ENCODE assay signal across 8 cellular contexts in the genomic region with DNA sequence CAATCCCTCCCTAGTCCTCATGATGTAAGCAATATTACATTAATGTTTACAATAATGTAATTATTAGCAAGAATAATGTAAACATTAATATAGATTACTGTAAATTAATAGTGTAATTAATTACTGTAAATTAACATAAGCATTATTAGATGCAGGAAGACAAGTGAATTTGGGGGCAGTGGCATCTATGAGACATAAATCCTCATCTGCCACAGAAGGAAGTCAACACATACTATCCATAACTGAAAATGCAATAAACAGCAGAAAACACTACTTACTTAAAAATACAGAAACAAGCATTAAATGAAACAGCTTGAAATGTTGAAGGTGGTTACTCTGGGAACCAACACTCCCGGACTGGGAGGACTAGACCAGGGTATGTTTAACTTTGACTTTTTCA. TPM values are rescaled to one million over a fixed set of nuclear protein-coding genes. Genes with fewer than 3 reads are reported as not detected.
DNase-seq lines count a peak whose midpoint lies in the region; ATAC-seq, FAIRE-seq and TF ChIP-seq lines count a peak whose summit lies in the region.

No MANE protein-coding gene starts in this region.

- BruUV-seq in IMR-90 (replicated peaks; lab: Mats Ljungman, UMichigan) (no TSS peak), MCF 10A (replicated peaks; lab: Mats Ljungman, UMichigan) (no TSS peak)

- TF ChIP-seq CTCF in IMR-90 (conservative IDR thresholded peaks at IDR 0.05; ENCODE audit: low read depth, low read length) (no peak), MCF 10A (IDR thresholded peaks at IDR 0.05; ENCODE audit: unreplicated experiment) (no peak)

- H3K79me2 ChIP-seq in ACC112 (ENCODE audit: control insufficient read depth, insufficient read depth, low read length, unreplicated experiment), result peaks cover 23% of the 10 kb centered on the region

- H3K56ac ChIP-seq in IMR-90 (ENCODE audit: extremely low read depth, insufficient read depth, low read length), result peak overlapping the region; percentile 72; the same call in 1 of the 2 replicates

- H3K36me3 ChIP-seq in ACC112 (ENCODE audit: insufficient read depth, low read length), result peaks cover 6% of the 10 kb centered on the region; the same call in 1 of the 2 replicates
- no peaks in the 10 kb centered on the region for H3K36me3 ChIP-seq in IMR-90 (ENCODE audit: control insufficient read depth, insufficient read depth, low read length)
- peaks cover under 1 to 4% of the 10 kb centered on the region in 2 donors for H3K36me3 ChIP-seq in muscle layer of duodenum (ENCODE audit: control insufficient read depth in 1 of 2, insufficient read depth in 2 of 2, low read length in 2 of 2)

- peak overlapping the region; percentile 60 to 95; a peak in 3 of 4 replicates for H4K8ac ChIP-seq in IMR-90 (ENCODE audit: low read depth in 2 of 2, low read length in 2 of 2)

- DNase-seq in IMR-90 (no peak), MCF 10A (ENCODE audit: unreplicated experiment) (peak; percentile 2), HuH-7 (ENCODE audit: low spot score) (no peak), frontal cortex (ENCODE audit: low spot score in 2 of 2) (no peak)

- H2AK9ac ChIP-seq in IMR-90 (replicated peaks; ENCODE audit: low read depth, low read length, poor library complexity), result no peak overlapping the region

- H3K4me3 ChIP-seq in ACC112 (ENCODE audit: low read depth, low read length) (peak overlapping the region; percentile 97), IMR-90 (ENCODE audit: insufficient read depth, low read depth, low read length) (peak overlapping the region; percentile 80; the same call in 1 of the 2 replicates), muscle layer of duodenum (ENCODE audit: low read depth in 1 of 2, low read length in 2 of 2) (peak overlapping the region; percentile 86 to 96)

- CTCF ChIA-PET in IMR-90 (lab: Yijun Ruan, JAX), result interaction anchor here (0.6 to 0.7 kb wide), 2 partner anchors 9 to 92 kb away, joined by 3 to 7 read pairs; no protein-coding TSS in a partner anchor
- CTCF ChIA-PET in MCF 10A (lab: Yijun Ruan, JAX), result interaction anchor here (0.6 to 1.5 kb wide), 6 partner anchors 10 to 571 kb away, joined by 3 to 4 read pairs (median 3); no protein-coding TSS in a partner anchor

- H3K79me1 ChIP-seq in IMR-90 (ENCODE audit: low read depth in 1 of 2, low read length in 2 of 2), result peaks cover 11 to 24% of the 10 kb centered on the region in 2 experiments

- H2AK5ac ChIP-seq in IMR-90 (ENCODE audit: low read depth, low read length), result no peak overlapping the region

- peak overlapping the region; percentile 56; the same call in 1 of the 2 replicates for H3K9ac ChIP-seq in IMR-90 (ENCODE audit: low read depth, low read length)

- in situ Hi-C loops in IMR-90 (cut with MboI; ENCODE audit: low sequenced_read_pairs), result no loop called here

- H3K36me3 Mint-ChIP-seq in MCF 10A (ENCODE audit: insufficient read depth, unreplicated experiment), result no peaks in the 10 kb centered on the region

- peak overlapping the region; percentile 87 for H3K27ac Mint-ChIP-seq in MCF 10A (ENCODE audit: low read depth, unreplicated experiment)

- H3K9me3 ChIP-seq in IMR-90 (ENCODE audit: control insufficient read depth, insufficient read depth, low read length) (no peaks in the 10 kb centered on the region), muscle layer of duodenum (ENCODE audit: control insufficient read depth in 1 of 2, low read length in 2 of 2) (no peaks in the 10 kb centered on the region)

- H2AFZ ChIP-seq in ACC112 (ENCODE audit: low read length, unreplicated experiment) (peak overlapping the region; percentile 99), IMR-90 (replicated peaks; ENCODE audit: low read length, poor library complexity) (peak overlapping the region; percentile 100)

- peak overlapping the region; percentile 85; the same call in 1 of the 2 replicates for H3K23ac ChIP-seq in IMR-90 (ENCODE audit: low read depth, low read length)

- H3K9me1 ChIP-seq in IMR-90 (ENCODE audit: insufficient read depth, low read length), result no peaks in the 10 kb centered on the region

- no peaks in the 10 kb centered on the region for H4K20me1 ChIP-seq in IMR-90 (ENCODE audit: insufficient read depth, low read length)

- no peaks in the 10 kb centered on the region for H3K27me3 Mint-ChIP-seq in MCF 10A (ENCODE audit: insufficient read depth, unreplicated experiment)

- intact Hi-C loops in IMR-90 (cut with micrococcal nuclease) (loop anchor here (5.0 kb wide), 1 partner anchor 654 kb away; a partner anchor contains a TSS), MCF 10A (cut with micrococcal nuclease) (loop anchor here (10.0 kb wide), 2 partner anchors 142 to 1352 kb away; a partner anchor contains a TSS)

- H3K4me1 ChIP-seq in ACC112 (ENCODE audit: control insufficient read depth, insufficient read depth, low read length, unreplicated experiment) (peaks cover 9% of the 10 kb centered on the region), IMR-90 (ENCODE audit: control insufficient read depth, insufficient read depth, low read length) (peaks cover 2% of the 10 kb centered on the region; the same call in 1 of the 2 replicates), muscle layer of duodenum (ENCODE audit: control insufficient read depth in 1 of 2, insufficient read depth in 2 of 2, low read length in 2 of 2) (peaks cover 5 to 14% of the 10 kb centered on the region in 2 donors)

- H4K91ac ChIP-seq in IMR-90 (ENCODE audit: insufficient read depth, low read depth, low read length), result no peak overlapping the region

- H3K27me3 ChIP-seq in ACC112 (ENCODE audit: insufficient read depth, low read length) (no peaks in the 10 kb centered on the region), IMR-90 (ENCODE audit: control insufficient read depth, insufficient read depth, low read length) (no peaks in the 10 kb centered on the region), muscle layer of duodenum (ENCODE audit: low read depth, low read length) (no peaks in the 10 kb centered on the region)

- no peak for TF ChIP-seq POLR2A in IMR-90 (IDR thresholded peaks at IDR 0.05; ENCODE audit: low read depth, low read length)

- FAIRE-seq in frontal cortex (lab: Jason Lieb, UNC), result no peak

- H3K14ac ChIP-seq in IMR-90 (replicated peaks; ENCODE audit: low read depth, low read length), result no peak overlapping the region

- TF ChIP-seq RAD21 in IMR-90 (IDR thresholded peaks at IDR 0.05; ENCODE audit: low read length), result no peak

- H3K4me2 ChIP-seq in IMR-90 (ENCODE audit: low read depth, low read length), result peak overlapping the region; percentile 96

- H4K5ac ChIP-seq in IMR-90 (ENCODE audit: low read depth, low read length), result no peak overlapping the region

- H3K4me1 Mint-ChIP-seq in MCF 10A (ENCODE audit: insufficient read depth, unreplicated experiment), result peaks cover 17% of the 10 kb centered on the region

- ATAC-seq in IMR-90 (ENCODE audit: low read depth) (no peak), GM18861 (IDR thresholded peaks at IDR 0.05; ENCODE audit: unreplicated experiment) (no peak), GM18907 (IDR thresholded peaks at IDR 0.05; ENCODE audit: unreplicated experiment) (no peak)

- WGBS in IMR-90 (ENCODE audit: extremely low coverage in 2 of 2, insufficient read length in 1 of 2), 2 experiments, result no CpG with 5 or more reads among the region's 1 CpG

- no peak overlapping the region for H3K18ac ChIP-seq in IMR-90 (ENCODE audit: low read depth, low read length)

- POLR2A ChIA-PET in IMR-90 (lab: Charles Lee; ENCODE audit: unreplicated experiment) (no interaction called here), MCF 10A (lab: Yijun Ruan, JAX) (interaction anchor here (0.6 to 3.5 kb wide), 15 partner anchors 9 to 1171 kb away, joined by 3 to 23 read pairs (median 4); a partner anchor contains a TSS)

- dilution Hi-C loops in IMR-90 (cut with HindIII; ENCODE audit: low sequenced_read_pairs, unreplicated experiment), result no loop called here

- no peak overlapping the region for H3K27ac ChIP-seq in ACC112 (ENCODE audit: low read depth, low read length)
- H3K27ac ChIP-seq in IMR-90 (ENCODE audit: insufficient read depth, low read length), result no peak overlapping the region
- peak overlapping the region; percentile 87 for H3K27ac ChIP-seq in muscle layer of duodenum (ENCODE audit: low read length)

- H2BK15ac ChIP-seq in IMR-90 (ENCODE audit: low read depth, low read length), result no peak overlapping the region

- no peak overlapping the region; the same call in 1 of the 2 replicates for H3K4ac ChIP-seq in IMR-90 (ENCODE audit: low read depth, low read length)

- H2BK20ac ChIP-seq in IMR-90 (ENCODE audit: low read depth, low read length), result no peak overlapping the region

- peak overlapping the region; percentile 85 for H3K4me3 Mint-ChIP-seq in MCF 10A (ENCODE audit: unreplicated experiment)

- H2BK120ac ChIP-seq in IMR-90 (ENCODE audit: low read depth, low read length), result no peak overlapping the region

- no peak overlapping the region for H2BK5ac ChIP-seq in IMR-90 (ENCODE audit: low read depth, low read length, poor library complexity, severe bottlenecking)

- no peaks in the 10 kb centered on the region for H3K9me3 Mint-ChIP-seq in MCF 10A (ENCODE audit: unreplicated experiment)

TF ChIP-seq in IMR-90, 13 proteins besides CTCF, POLR2A, EP300 and RAD21:
- no peak for TF ChIP-seq NFE2L2 (IDR thresholded peaks at IDR 0.05; ENCODE audit: low read depth, low read length)
- TF ChIP-seq RCOR1 (IDR thresholded peaks at IDR 0.05; ENCODE audit: insufficient replicate concordance, low read length), result no peak
- no peak for TF ChIP-seq MAFK (IDR thresholded peaks at IDR 0.05; ENCODE audit: low read depth, low read length)
TF ChIP-seq in IMR-90: peak in this region for 0.

RNA-seq across cellular contexts. Expression of a gene that starts 0.7 kb away (rescaled TPM):
- 32.1 and 40.0 TPM in 2 replicates for total RNA-seq in IMR-90 (2012; rRNA removed)
- polyA plus RNA-seq in IMR-90 (2012; rRNA removed), result 16.2 and 21.4 TPM in 2 replicates
- polyA plus RNA-seq in IMR-90 (2012; cell fraction: cytosol; rRNA removed), result 5.9 and 6.7 TPM in 2 replicates
- 2.1 and 13.4 TPM in 2 replicates for polyA plus RNA-seq in IMR-90 (2012; cell fraction: nucleus; rRNA removed; ENCODE audit: low replicate concordance)
- 15.4 and 15.5 TPM in 2 replicates for total RNA-seq in MCF 10A (2022)
- total RNA-seq in frontal cortex, result 107 TPM

RNA-seq across cellular contexts. Expression of a gene that starts 17.1 kb away (rescaled TPM):
- total RNA-seq in IMR-90 (2012; rRNA removed) (0.18 and 0.28 TPM in 2 replicates), MCF 10A (2022) (0.49 TPM in 1 of 2 replicates, not detected in the other), frontal cortex (13.5 TPM)
- polyA plus RNA-seq in IMR-90 (2012; rRNA removed), result 0.24 and 0.33 TPM in 2 replicates
- polyA plus RNA-seq in IMR-90 (2012; cell fraction: cytosol; rRNA removed), result 0.03 and 0.10 TPM in 2 replicates
- 0.23 and 1.1 TPM in 2 replicates for polyA plus RNA-seq in IMR-90 (2012; cell fraction: nucleus; rRNA removed; ENCODE audit: low replicate concordance)

RNA-seq across cellular contexts. Expression of a gene that starts 52.5 kb away (rescaled TPM):
- total RNA-seq in IMR-90 (2012; rRNA removed), result not detected in 2 replicates
- not detected in 2 replicates for polyA plus RNA-seq in IMR-90 (2012; rRNA removed)
- polyA plus RNA-seq in IMR-90 (2012; cell fraction: cytosol; rRNA removed), result not detected in 2 replicates
- polyA plus RNA-seq in IMR-90 (2012; cell fraction: nucleus; rRNA removed; ENCODE audit: low replicate concordance), result not detected in 2 replicates
- total RNA-seq in MCF 10A (2022), result not detected in 2 replicates
- not detected for total RNA-seq in frontal cortex
